27 cellular contexts compared by ENCODE assay signal in the genomic region with DNA sequence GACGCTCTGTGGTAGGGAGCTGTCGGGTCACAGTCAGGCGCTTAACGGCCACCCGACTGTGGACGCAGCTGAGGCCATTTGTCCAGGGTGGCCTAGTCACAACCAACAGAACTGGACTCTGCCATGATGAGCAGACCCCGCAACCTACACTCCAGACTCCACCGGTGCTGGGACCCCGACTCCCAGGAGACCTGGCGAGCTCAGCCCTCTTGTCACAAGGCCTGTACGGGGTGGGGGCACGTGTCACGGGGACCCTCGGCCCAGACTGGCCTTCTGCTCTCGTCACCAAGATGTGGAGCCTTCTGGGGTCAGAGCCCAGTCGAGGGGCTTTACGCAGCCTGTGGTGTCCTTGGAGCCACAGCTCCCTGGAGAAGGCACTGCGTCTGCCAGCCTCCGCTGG.
"Had no signal": no experiment of that assay in that cellular context is flagged by ENCODE, and none has a peak within 500 bp of the region (broad histone marks: within the 10 kb centered on the region; RNA-seq: fewer than 3 reads in every experiment).

No MANE protein-coding gene starts in this region.

- H3K27ac Mint-ChIP-seq: activated CD4-positive, alpha-beta T cell treated with anti-CD3 and anti-CD28 coated beads, Interleukin-2, amount 10 ng/mL, durations not matched to agents 24 days and 14 days; activated CD8-positive, alpha-beta T cell treated with anti-CD3 and anti-CD28 coated beads for 36 hours; activated naive CD4-positive, alpha-beta T cell treated with anti-CD3 and anti-CD28 coated beads for 36 hours; activated T-helper 1 cell treated with anti-CD3 and anti-CD28 coated beads, Interleukin-12 subunit alpha, Interleukin-12 subunit beta, Interleukin-2, Interleukin-4 antibody, amounts not matched to agents 30 ng/mL and 10 ng/mL and 1 ng/mL, durations not matched to agents 14 hours and 24 hours and 36 hours had no signal

- FAIRE-seq: TTC549 had no signal

- H3K27me3 ChIP-seq: MG63, Peyer's patch had no signal

- H3K27ac ChIP-seq: Peyer's patch had no signal

- ATAC-seq: activated CD8-positive, alpha-beta T cell treated with anti-CD3 and anti-CD28 coated beads for 36 hours; activated naive CD4-positive, alpha-beta T cell treated with anti-CD3 and anti-CD28 coated beads, Interleukin-2, amount 50 U/mL, for 72 hours; activated T-cell treated with anti-CD3 and anti-CD28 coated beads, Interleukin-2, amount 50 U/mL, for 4 hours had no signal

- DNase-seq: activated CD4-positive, alpha-beta T cell treated with anti-CD3 and anti-CD28 coated beads, Interleukin-2, amount 10 ng/mL, durations not matched to agents 24 days and 14 days; activated CD4-positive, alpha-beta T cell treated with anti-CD3 and anti-CD28 coated beads, Interleukin-2, amount 50 U/mL, for 4 hours; activated CD8-positive, alpha-beta T cell treated with anti-CD3 and anti-CD28 coated beads for 36 hours; activated gamma-delta T cell treated with Interleukin-2 at 50 U/mL for 16 hours; activated naive CD4-positive, alpha-beta T cell treated with anti-CD3 and anti-CD28 coated beads for 36 hours; activated T-cell treated with anti-CD3 and anti-CD28 coated beads, Interleukin-2, amount 50 U/mL, for 4 hours; amniotic stem cell; aorta; Kasumi-1; KG1; MG63; NCI-H1048; NCI-H1105 treated with DMSO at 0.1 percent for 48 hours; NCI-H1436; NCI-H1694; NCI-H1930; NCI-H2081 treated with DMSO at 0.1 percent for 48 hours; NCI-H226; NCI-H446 treated with DMSO at 0.1 percent for 48 hours; NCI-H524; Peyer's patch; Right ventricle myocardium superior; RPMI8226; SW 1271 had no signal

- H3K4me3 ChIP-seq: MG63, Peyer's patch had no signal

- H3K9me3 ChIP-seq: MG63, Peyer's patch had no signal

- H3K36me3 ChIP-seq: MG63 had no signal

- H3K9me3 Mint-ChIP-seq: activated CD4-positive, alpha-beta T cell treated with anti-CD3 and anti-CD28 coated beads, Interleukin-2, amount 10 ng/mL, durations not matched to agents 24 days and 14 days; activated CD8-positive, alpha-beta T cell treated with anti-CD3 and anti-CD28 coated beads for 36 hours; activated naive CD4-positive, alpha-beta T cell treated with anti-CD3 and anti-CD28 coated beads for 36 hours; activated naive CD4-positive, alpha-beta T cell treated with anti-CD3 and anti-CD28 coated beads, Interleukin-2, amount 50 U/mL, for 72 hours; activated T-cell treated with anti-CD3 and anti-CD28 coated beads, Interleukin-2, amount 50 U/mL, for 4 hours; activated T-helper 1 cell treated with anti-CD3 and anti-CD28 coated beads, Interleukin-12 subunit alpha, Interleukin-12 subunit beta, Interleukin-2, Interleukin-4 antibody, amounts not matched to agents 30 ng/mL and 10 ng/mL and 1 ng/mL, durations not matched to agents 14 hours and 24 hours and 36 hours had no signal

- H3K27me3 Mint-ChIP-seq: activated CD4-positive, alpha-beta T cell treated with anti-CD3 and anti-CD28 coated beads, Interleukin-2, amount 10 ng/mL, durations not matched to agents 24 days and 14 days; activated CD8-positive, alpha-beta T cell treated with anti-CD3 and anti-CD28 coated beads for 36 hours had no signal

- H3K4me3 Mint-ChIP-seq: activated CD4-positive, alpha-beta T cell treated with anti-CD3 and anti-CD28 coated beads, Interleukin-2, amount 10 ng/mL, durations not matched to agents 24 days and 14 days; activated CD8-positive, alpha-beta T cell treated with anti-CD3 and anti-CD28 coated beads for 36 hours; activated naive CD4-positive, alpha-beta T cell treated with anti-CD3 and anti-CD28 coated beads for 36 hours; activated T-cell treated with anti-CD3 and anti-CD28 coated beads, Interleukin-2, amount 50 U/mL, for 4 hours; activated T-helper 1 cell treated with anti-CD3 and anti-CD28 coated beads, Interleukin-12 subunit alpha, Interleukin-12 subunit beta, Interleukin-2, Interleukin-4 antibody, amounts not matched to agents 30 ng/mL and 10 ng/mL and 1 ng/mL, durations not matched to agents 14 hours and 24 hours and 36 hours had no signal
